ENCODE assay signal across 1 cellular context in the genomic region with DNA sequence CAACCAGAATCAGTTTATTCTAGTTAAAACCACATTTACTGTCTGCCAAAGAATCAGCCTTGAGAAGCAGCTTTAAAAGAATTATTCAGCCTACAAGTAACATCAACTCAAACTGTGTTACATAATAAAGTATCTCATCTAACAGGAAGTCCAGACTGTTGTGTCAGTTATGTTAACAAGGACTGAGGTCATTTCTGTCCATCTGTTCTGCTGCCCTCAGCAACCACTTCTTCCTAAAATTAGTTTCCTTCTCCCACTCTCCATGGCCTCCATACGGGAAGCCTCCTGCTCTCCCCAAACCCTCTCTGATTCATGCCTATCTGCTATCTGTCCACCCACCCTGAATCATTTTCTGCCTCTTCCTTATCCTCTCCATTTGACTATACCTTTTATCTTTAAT.
TF ChIP-seq lines count a peak whose summit lies in the region.

No MANE protein-coding gene starts in this region.

TF ChIP-seq in GM23338, 12 proteins besides CTCF, POLR2A, EP300 and RAD21 (continued from another document):
- TF ChIP-seq, protein P1, sequence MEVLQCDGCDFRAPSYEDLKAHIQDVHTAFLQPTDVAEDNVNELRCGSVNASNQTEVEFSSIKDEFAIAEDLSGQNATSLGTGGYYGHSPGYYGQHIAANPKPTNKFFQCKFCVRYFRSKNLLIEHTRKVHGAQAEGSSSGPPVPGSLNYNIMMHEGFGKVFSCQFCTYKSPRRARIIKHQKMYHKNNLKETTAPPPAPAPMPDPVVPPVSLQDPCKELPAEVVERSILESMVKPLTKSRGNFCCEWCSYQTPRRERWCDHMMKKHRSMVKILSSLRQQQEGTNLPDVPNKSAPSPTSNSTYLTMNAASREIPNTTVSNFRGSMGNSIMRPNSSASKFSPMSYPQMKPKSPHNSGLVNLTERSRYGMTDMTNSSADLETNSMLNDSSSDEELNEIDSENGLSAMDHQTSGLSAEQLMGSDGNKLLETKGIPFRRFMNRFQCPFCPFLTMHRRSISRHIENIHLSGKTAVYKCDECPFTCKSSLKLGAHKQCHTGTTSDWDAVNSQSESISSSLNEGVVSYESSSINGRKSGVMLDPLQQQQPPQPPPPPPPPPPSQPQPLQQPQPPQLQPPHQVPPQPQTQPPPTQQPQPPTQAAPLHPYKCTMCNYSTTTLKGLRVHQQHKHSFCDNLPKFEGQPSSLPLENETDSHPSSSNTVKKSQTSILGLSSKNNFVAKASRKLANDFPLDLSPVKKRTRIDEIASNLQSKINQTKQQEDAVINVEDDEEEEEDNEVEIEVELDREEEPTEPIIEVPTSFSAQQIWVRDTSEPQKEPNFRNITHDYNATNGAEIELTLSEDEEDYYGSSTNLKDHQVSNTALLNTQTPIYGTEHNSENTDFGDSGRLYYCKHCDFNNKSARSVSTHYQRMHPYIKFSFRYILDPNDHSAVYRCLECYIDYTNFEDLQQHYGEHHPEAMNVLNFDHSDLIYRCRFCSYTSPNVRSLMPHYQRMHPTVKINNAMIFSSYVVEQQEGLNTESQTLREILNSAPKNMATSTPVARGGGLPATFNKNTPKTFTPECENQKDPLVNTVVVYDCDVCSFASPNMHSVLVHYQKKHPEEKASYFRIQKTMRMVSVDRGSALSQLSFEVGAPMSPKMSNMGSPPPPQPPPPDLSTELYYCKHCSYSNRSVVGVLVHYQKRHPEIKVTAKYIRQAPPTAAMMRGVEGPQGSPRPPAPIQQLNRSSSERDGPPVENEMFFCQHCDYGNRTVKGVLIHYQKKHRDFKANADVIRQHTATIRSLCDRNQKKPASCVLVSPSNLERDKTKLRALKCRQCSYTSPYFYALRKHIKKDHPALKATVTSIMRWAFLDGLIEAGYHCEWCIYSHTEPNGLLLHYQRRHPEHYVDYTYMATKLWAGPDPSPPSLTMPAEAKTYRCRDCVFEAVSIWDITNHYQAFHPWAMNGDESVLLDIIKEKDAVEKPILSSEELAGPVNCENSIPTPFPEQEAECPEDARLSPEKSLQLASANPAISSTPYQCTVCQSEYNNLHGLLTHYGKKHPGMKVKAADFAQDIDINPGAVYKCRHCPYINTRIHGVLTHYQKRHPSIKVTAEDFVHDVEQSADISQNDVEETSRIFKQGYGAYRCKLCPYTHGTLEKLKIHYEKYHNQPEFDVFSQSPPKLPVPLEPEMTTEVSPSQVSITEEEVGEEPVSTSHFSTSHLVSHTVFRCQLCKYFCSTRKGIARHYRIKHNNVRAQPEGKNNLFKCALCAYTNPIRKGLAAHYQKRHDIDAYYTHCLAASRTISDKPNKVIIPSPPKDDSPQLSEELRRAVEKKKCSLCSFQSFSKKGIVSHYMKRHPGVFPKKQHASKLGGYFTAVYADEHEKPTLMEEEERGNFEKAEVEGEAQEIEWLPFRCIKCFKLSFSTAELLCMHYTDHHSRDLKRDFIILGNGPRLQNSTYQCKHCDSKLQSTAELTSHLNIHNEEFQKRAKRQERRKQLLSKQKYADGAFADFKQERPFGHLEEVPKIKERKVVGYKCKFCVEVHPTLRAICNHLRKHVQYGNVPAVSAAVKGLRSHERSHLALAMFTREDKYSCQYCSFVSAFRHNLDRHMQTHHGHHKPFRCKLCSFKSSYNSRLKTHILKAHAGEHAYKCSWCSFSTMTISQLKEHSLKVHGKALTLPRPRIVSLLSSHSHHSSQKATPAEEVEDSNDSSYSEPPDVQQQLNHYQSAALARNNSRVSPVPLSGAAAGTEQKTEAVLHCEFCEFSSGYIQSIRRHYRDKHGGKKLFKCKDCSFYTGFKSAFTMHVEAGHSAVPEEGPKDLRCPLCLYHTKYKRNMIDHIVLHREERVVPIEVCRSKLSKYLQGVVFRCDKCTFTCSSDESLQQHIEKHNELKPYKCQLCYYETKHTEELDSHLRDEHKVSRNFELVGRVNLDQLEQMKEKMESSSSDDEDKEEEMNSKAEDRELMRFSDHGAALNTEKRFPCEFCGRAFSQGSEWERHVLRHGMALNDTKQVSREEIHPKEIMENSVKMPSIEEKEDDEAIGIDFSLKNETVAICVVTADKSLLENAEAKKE (CRISPR knock-in tag; IDR thresholded peaks at IDR 0.05), result no peak
TF ChIP-seq in GM23338: peak in this region for 0.
